Comparison of ENCODE assay signal across 1 cellular context in the genomic region with DNA sequence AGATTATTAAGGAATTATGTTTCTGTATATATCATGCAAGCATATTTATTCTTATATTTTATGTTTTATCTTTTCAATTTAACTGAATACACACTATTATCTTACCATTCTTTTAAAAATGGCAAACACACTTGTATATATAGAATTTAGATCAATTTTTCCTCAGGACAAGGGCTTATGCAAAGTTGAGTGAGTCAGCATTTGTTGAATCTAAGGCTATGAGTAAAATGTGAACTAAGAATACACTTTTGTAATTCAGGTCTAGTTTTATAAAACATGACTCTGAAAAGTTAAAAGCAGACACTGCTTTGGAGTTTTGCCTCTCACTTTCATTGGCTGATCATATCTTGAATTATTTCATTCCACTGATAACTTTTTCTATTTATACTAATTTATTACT.
TF ChIP-seq lines count a peak whose summit lies in the region.

No MANE protein-coding gene starts in this region.

TF ChIP-seq in SK-N-SH, 30 proteins besides CTCF, POLR2A, EP300 and RAD21 (continued from another document):
- TF ChIP-seq SIN3A (IDR thresholded peaks at IDR 0.05; ENCODE audit: borderline replicate concordance, low read depth, low read length) = no peak
- TF ChIP-seq NFIC (IDR thresholded peaks at IDR 0.05; ENCODE audit: borderline replicate concordance) = no peak
- TF ChIP-seq NRF1 (IDR thresholded peaks at IDR 0.05; ENCODE audit: low read depth, low read length) = no peak
- TF ChIP-seq YY1 (IDR thresholded peaks at IDR 0.05; ENCODE audit: low read depth) = no peak
- no peak for TF ChIP-seq ZBTB33 (IDR thresholded peaks at IDR 0.05; ENCODE audit: borderline replicate concordance, low read depth)
- no peak for TF ChIP-seq CHD2 (IDR thresholded peaks at IDR 0.05; ENCODE audit: low read length, partially characterized antibody)
- no peak for TF ChIP-seq REST (IDR thresholded peaks at IDR 0.05; ENCODE audit: low read depth, low read length)
- TF ChIP-seq TEAD4 (IDR thresholded peaks at IDR 0.05; ENCODE audit: borderline replicate concordance, insufficient read depth) = no peak
- no peak for TF ChIP-seq RFX5 (IDR thresholded peaks at IDR 0.05; ENCODE audit: low read length)
- no peak for TF ChIP-seq MXI1 (IDR thresholded peaks at IDR 0.05; ENCODE audit: low read depth, low read length)
- TF ChIP-seq GATA2 (CRISPR knock-in tag; IDR thresholded peaks at IDR 0.05) = no peak
- no peak for TF ChIP-seq FOXM1 (IDR thresholded peaks at IDR 0.05; ENCODE audit: low read depth)
- TF ChIP-seq SMC3 (IDR thresholded peaks at IDR 0.05; ENCODE audit: low read depth, low read length) = no peak
- TF ChIP-seq, protein P1, sequence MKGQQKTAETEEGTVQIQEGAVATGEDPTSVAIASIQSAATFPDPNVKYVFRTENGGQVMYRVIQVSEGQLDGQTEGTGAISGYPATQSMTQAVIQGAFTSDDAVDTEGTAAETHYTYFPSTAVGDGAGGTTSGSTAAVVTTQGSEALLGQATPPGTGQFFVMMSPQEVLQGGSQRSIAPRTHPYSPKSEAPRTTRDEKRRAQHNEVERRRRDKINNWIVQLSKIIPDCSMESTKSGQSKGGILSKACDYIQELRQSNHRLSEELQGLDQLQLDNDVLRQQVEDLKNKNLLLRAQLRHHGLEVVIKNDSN (IDR thresholded peaks at IDR 0.05; ENCODE audit: borderline replicate concordance, low read depth) = no peak
- no peak for TF ChIP-seq MEF2A (IDR thresholded peaks at IDR 0.05; ENCODE audit: borderline replicate concordance, low read depth)
- TF ChIP-seq, protein P2, sequence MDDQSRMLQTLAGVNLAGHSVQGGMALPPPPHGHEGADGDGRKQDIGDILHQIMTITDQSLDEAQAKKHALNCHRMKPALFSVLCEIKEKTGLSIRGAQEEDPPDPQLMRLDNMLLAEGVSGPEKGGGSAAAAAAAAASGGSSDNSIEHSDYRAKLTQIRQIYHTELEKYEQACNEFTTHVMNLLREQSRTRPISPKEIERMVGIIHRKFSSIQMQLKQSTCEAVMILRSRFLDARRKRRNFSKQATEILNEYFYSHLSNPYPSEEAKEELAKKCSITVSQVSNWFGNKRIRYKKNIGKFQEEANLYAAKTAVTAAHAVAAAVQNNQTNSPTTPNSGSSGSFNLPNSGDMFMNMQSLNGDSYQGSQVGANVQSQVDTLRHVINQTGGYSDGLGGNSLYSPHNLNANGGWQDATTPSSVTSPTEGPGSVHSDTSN (IDR thresholded peaks at IDR 0.05) = no peak
